ENCODE assay signal across 20 cellular contexts in the genomic region with DNA sequence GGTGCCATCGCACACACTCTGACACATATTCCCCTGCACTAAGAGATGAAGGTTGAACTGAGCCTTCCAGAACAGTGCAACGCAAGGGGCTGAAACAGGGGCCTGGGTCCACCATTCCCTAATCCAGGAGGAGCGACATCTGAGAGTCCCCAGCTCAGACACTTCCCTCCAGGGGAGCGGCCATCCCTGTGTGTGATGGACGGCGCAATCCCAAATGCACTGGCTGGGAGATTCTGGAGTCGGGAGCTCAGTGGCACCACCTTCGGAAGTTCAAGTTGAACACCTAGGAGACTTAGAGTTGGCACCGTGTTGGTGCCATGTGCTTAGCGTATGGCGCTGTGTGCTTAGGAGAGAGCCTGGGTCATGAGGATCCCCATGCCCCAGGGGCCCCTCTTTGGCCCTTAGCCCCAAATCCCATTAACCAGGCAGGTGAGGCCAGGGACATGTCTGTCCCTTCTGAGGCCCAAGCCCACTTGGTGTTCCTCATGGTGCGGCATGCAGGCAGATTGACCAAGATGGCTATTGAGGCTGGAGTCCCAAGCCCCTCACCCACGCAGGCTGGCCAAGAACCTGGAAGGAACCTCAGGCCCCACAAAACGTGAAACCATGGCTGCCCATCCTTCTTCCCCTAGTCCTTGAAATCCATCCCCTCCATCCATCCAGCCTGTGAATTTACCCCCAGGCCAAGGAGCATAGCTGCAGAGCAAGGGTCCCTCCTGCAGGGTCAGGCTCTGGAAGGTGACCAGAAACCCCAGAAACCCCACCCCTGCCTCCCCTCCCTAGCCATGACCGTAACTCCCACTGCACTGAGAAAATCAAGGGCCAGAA.
A peak's percentile ranks its signal among the peaks of the same experiment; 100 is the strongest.
DNase-seq lines count a peak whose midpoint lies in the region; ATAC-seq, FAIRE-seq and TF ChIP-seq lines count a peak whose summit lies in the region.
"Had no signal": no experiment of that assay in that cellular context is flagged by ENCODE, and none has a peak within 500 bp of the region (broad histone marks: within the 10 kb centered on the region; RNA-seq: fewer than 3 reads in every experiment).

No MANE protein-coding gene starts in this region.

- ATAC-seq in GM19467 (IDR thresholded peaks at IDR 0.05; ENCODE audit: unreplicated experiment) (no peak), GM21528 (IDR thresholded peaks at IDR 0.05; ENCODE audit: low FRiP score, unreplicated experiment) (no peak)
- ATAC-seq: GM23338, PC-3 had no signal

- no peaks in the 10 kb centered on the region for H4K20me1 ChIP-seq in osteoblast (ENCODE audit: insufficient read depth, low read length)

- H3K9me3 ChIP-seq in osteoblast (ENCODE audit: low read depth, low read length), result no peaks in the 10 kb centered on the region
- H3K9me3 ChIP-seq: MG63 had no signal

- H3K79me2 ChIP-seq in osteoblast (ENCODE audit: insufficient read depth, low read length), result no peaks in the 10 kb centered on the region

- peak; percentile 42 for DNase-seq in activated effector memory CD4-positive, alpha-beta T cell treated with anti-CD3 and anti-CD28 coated beads, Interleukin-2, amount 50 U/mL, for 16 hours
- DNase-seq in activated effector memory CD4-positive, alpha-beta T cell treated with Interleukin-2 at 50 U/mL for 16 hours, result no peak
- no peak for DNase-seq in bronchial epithelial cell (ENCODE audit: low read depth)
- peak; percentile 46 for DNase-seq in osteoblast (ENCODE audit: insufficient read length, low spot score, missing footprints)
- peak; percentile 35 for DNase-seq in ureter (ENCODE audit: low spot score)
- DNase-seq in kidney tubule cell (ENCODE audit: low spot score), result no peak
- DNase-seq: AML-193; DMS79; MG63; NCI-H1105; NCI-H1694 treated with DMSO at 0.1 percent for 48 hours; NCI-H69; NK-92 treated with Interleukin-12 subunit alpha and Interleukin-12 subunit beta, amount 100 ng/mL, for 24 hours; PC-3 had no signal

- peaks cover 14% of the 10 kb centered on the region for H3K4me1 ChIP-seq in osteoblast (ENCODE audit: insufficient read depth, low read length)

- no peak overlapping the region for H2AFZ ChIP-seq in osteoblast (ENCODE audit: low read length)
- H2AFZ ChIP-seq: GM23338 had no signal

- no peaks in the 10 kb centered on the region for H3K36me3 ChIP-seq in bronchial epithelial cell (ENCODE audit: control insufficient read depth, insufficient read depth, low read length)
- no peaks in the 10 kb centered on the region for H3K36me3 ChIP-seq in osteoblast (ENCODE audit: insufficient read depth, low read length)
- H3K36me3 ChIP-seq: MG63 had no signal

- H3K27ac ChIP-seq in osteoblast (ENCODE audit: low read depth, low read length), result no peak overlapping the region
- H3K27ac ChIP-seq: HL-60, KMS-11 had no signal

- H3K4me2 ChIP-seq in osteoblast (ENCODE audit: insufficient read depth, low read length), result no peak overlapping the region
- H3K4me2 ChIP-seq: KMS-11 had no signal

- FAIRE-seq in bronchial epithelial cell (lab: Jason Lieb, UNC), result peak; percentile 13
- FAIRE-seq: G401.6 had no signal

- no peaks in the 10 kb centered on the region for H3K27me3 ChIP-seq in bronchial epithelial cell (ENCODE audit: control insufficient read depth, insufficient read depth, low read length)
- no peaks in the 10 kb centered on the region for H3K27me3 ChIP-seq in osteoblast (ENCODE audit: insufficient read depth, low read length)
- H3K27me3 ChIP-seq: MG63 had no signal

- no peak for TF ChIP-seq CTCF in bronchial epithelial cell (IDR thresholded peaks at IDR 0.05; ENCODE audit: insufficient read depth, low read length, severe bottlenecking)
- TF ChIP-seq CTCF in osteoblast (IDR thresholded peaks at IDR 0.05; ENCODE audit: extremely low read depth, low read depth, low read length), result no peak

- H3K4me3 ChIP-seq in bronchial epithelial cell (ENCODE audit: low read depth, low read length) (no peak overlapping the region), osteoblast (ENCODE audit: insufficient read depth, low read length) (no peak overlapping the region)
- H3K4me3 ChIP-seq: GM23338, MG63 had no signal

Comparison
In these comparisons a context has a peak if more than half of its experiments do, and no peak if none do; other contexts are left out.
1. DNase-seq: peak in activated effector memory CD4-positive, alpha-beta T cell treated with anti-CD3 and anti-CD28 coated beads, Interleukin-2, amount 50 U/mL, for 16 hours (single experiment), osteoblast (single experiment) and ureter (single experiment); none in activated effector memory CD4-positive, alpha-beta T cell treated with Interleukin-2 at 50 U/mL for 16 hours (single experiment), bronchial epithelial cell (single experiment) and kidney tubule cell (single experiment).